10 cellular contexts compared by ENCODE assay signal in the genomic region with DNA sequence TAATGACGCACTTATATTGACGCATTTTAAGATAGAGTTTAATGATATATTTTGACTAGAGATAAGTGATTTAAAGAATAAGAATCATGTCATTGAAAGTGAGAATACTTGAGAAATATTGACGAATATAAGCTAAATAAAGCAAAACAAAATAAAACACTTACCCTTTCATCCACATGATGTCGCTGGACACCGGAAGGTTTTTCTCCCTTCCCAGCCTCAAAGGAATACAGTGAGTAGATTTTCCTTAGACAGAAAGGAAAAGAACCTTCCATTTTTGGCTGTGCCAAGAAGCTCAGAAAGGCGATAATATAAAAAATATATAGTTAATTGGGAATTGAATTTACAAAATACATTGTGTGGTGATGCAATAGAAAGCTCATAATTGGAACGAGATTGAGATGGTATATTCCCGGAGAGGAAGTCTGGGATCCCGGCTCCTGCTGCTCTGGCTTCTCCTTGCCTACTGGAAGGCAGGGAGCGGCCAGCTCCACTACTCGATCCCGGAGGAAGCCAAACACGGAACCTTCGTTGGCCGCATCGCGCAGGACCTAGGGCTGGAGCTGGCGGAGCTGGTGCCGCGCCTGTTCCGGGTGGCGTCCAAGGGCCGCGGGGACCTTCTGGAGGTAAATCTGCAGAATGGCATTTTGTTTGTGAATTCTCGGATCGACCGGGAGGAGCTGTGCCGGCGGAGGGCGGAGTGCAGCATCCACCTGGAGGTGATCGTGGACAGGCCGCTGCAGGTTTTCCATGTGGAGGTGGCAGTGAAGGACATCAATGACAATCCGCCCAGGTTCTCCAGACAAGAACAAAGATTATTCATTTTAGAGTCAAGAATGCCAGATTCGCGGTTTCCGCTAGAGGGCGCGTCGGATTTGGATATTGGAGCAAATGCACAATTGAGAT. TPM values are rescaled to one million over a fixed set of nuclear protein-coding genes. Genes with fewer than 3 reads are reported as not detected.
DNase-seq lines count a peak whose midpoint lies in the region; ATAC-seq and TF ChIP-seq lines count a peak whose summit lies in the region.
"Had no signal": no experiment of that assay in that cellular context is flagged by ENCODE, and none has a peak within 500 bp of the region (broad histone marks: within the 10 kb centered on the region; RNA-seq: fewer than 3 reads in every experiment).

A gene (plus strand): TSS at position 239 of the 906 bp plus-strand sequence.

- H3K27me3 ChIP-seq in brain microvascular endothelial cell (replicated peaks) (no peaks in the 10 kb centered on the region), liver (ENCODE audit: control insufficient read depth in 4 of 4, insufficient read depth in 4 of 4, low read length in 3 of 4) (peaks cover 0 to 5% (median 4%) of the 10 kb centered on the region in 4 donors)

- no peaks in the 10 kb centered on the region for H3K36me3 ChIP-seq in brain microvascular endothelial cell (replicated peaks)
- no peaks in the 10 kb centered on the region for H3K36me3 ChIP-seq in liver (ENCODE audit: control insufficient read depth in 4 of 4, insufficient read depth in 3 of 4, low read depth in 1 of 4, low read length in 3 of 4)

- DNase-seq in ELF-1 (ENCODE audit: low read depth, low spot score) (peak; percentile 34), HuH-7.5 (ENCODE audit: low spot score) (peak; percentile 46), brain microvascular endothelial cell (peak; percentile 22)
- DNase-seq in central memory CD4-positive, alpha-beta T cell = no peak
- DNase-seq: cerebellar nuclear complex, T-helper 1 cell had no signal

- no peak for ATAC-seq in HG02973 (IDR thresholded peaks at IDR 0.05; ENCODE audit: unreplicated experiment)
- no peak for ATAC-seq in HG03521 (IDR thresholded peaks at IDR 0.05; ENCODE audit: unreplicated experiment)
- no peak for ATAC-seq in GM18909 (IDR thresholded peaks at IDR 0.05; ENCODE audit: poor library complexity, unreplicated experiment)

- H3K27ac ChIP-seq in brain microvascular endothelial cell (no peak within 1 kb of the TSS), liver (ENCODE audit: low read depth in 1 of 2, low read length in 2 of 2) (no peak within 1 kb of the TSS)

- H3K9me3 ChIP-seq in liver (ENCODE audit: control insufficient read depth in 4 of 4, low read length in 3 of 4) = peaks cover 11 to 29% (median 19%) of the 10 kb centered on the region in 4 donors

- no peak within 1 kb of the TSS for H3K9ac ChIP-seq in liver (ENCODE audit: low read depth in 1 of 2, low read length in 2 of 2)

- peak; percentile 66 for TF ChIP-seq CTCF in brain microvascular endothelial cell (IDR thresholded peaks at IDR 0.05; ENCODE audit: low read depth, low read length, missing control alignments)
- peak; percentile 22 for TF ChIP-seq CTCF in liver (IDR thresholded peaks at IDR 0.05; ENCODE audit: low read depth, low read length, missing input control)

- in situ Hi-C loops in brain microvascular endothelial cell (cut with HindIII; ENCODE audit: low pct_ligation_motif_present, low sequenced_read_pairs) = no loop called here

- TF ChIP-seq RAD21 in liver (IDR thresholded peaks at IDR 0.05) = no peak

- 29% methylated on average over 39 of the region's 39 CpGs for WGBS in liver

- no peaks in the 10 kb centered on the region for H3K4me1 ChIP-seq in liver (ENCODE audit: control insufficient read depth in 4 of 4, insufficient read depth in 4 of 4, low read length in 3 of 4)

- H3K4me3 ChIP-seq in brain microvascular endothelial cell (ENCODE audit: low read depth, low read length) = no peak within 1 kb of the TSS
- H3K4me3 ChIP-seq in liver (ENCODE audit: low read depth in 1 of 3, low read length in 3 of 3) = no peak within 1 kb of the TSS

TF ChIP-seq in liver, 16 proteins besides CTCF, POLR2A, EP300 and RAD21:
- TF ChIP-seq FOXA1 (IDR thresholded peaks at IDR 0.05) (no peak), YY1 (IDR thresholded peaks at IDR 0.05) (no peak), RXRA (IDR thresholded peaks at IDR 0.05) (no peak)
- TF ChIP-seq, protein P1, sequence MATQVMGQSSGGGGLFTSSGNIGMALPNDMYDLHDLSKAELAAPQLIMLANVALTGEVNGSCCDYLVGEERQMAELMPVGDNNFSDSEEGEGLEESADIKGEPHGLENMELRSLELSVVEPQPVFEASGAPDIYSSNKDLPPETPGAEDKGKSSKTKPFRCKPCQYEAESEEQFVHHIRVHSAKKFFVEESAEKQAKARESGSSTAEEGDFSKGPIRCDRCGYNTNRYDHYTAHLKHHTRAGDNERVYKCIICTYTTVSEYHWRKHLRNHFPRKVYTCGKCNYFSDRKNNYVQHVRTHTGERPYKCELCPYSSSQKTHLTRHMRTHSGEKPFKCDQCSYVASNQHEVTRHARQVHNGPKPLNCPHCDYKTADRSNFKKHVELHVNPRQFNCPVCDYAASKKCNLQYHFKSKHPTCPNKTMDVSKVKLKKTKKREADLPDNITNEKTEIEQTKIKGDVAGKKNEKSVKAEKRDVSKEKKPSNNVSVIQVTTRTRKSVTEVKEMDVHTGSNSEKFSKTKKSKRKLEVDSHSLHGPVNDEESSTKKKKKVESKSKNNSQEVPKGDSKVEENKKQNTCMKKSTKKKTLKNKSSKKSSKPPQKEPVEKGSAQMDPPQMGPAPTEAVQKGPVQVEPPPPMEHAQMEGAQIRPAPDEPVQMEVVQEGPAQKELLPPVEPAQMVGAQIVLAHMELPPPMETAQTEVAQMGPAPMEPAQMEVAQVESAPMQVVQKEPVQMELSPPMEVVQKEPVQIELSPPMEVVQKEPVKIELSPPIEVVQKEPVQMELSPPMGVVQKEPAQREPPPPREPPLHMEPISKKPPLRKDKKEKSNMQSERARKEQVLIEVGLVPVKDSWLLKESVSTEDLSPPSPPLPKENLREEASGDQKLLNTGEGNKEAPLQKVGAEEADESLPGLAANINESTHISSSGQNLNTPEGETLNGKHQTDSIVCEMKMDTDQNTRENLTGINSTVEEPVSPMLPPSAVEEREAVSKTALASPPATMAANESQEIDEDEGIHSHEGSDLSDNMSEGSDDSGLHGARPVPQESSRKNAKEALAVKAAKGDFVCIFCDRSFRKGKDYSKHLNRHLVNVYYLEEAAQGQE (IDR thresholded peaks at IDR 0.05) = no peak
- TF ChIP-seq, protein P2, sequence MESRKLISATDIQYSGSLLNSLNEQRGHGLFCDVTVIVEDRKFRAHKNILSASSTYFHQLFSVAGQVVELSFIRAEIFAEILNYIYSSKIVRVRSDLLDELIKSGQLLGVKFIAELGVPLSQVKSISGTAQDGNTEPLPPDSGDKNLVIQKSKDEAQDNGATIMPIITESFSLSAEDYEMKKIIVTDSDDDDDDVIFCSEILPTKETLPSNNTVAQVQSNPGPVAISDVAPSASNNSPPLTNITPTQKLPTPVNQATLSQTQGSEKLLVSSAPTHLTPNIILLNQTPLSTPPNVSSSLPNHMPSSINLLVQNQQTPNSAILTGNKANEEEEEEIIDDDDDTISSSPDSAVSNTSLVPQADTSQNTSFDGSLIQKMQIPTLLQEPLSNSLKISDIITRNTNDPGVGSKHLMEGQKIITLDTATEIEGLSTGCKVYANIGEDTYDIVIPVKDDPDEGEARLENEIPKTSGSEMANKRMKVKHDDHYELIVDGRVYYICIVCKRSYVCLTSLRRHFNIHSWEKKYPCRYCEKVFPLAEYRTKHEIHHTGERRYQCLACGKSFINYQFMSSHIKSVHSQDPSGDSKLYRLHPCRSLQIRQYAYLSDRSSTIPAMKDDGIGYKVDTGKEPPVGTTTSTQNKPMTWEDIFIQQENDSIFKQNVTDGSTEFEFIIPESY (IDR thresholded peaks at IDR 0.05) = no peak

RNA-seq across cellular contexts. Expression of the gene that starts here (rescaled TPM):
- under 1 TPM in 1 of 2 donors, not detected in 1; under 0.01 TPM for total RNA-seq in liver
- polyA plus RNA-seq in liver = not detected
